In genomic region chr2:375270-375946, GRCh38 we compare ENCODE assay signal across 19 cellular contexts.
DNase-seq lines count a peak whose midpoint lies in the region; ATAC-seq, FAIRE-seq and TF ChIP-seq lines count a peak whose summit lies in the region.
"Had no signal": no experiment of that assay in that cellular context is flagged by ENCODE, and none has a peak within 500 bp of the region (broad histone marks: within the 10 kb centered on the region; RNA-seq: fewer than 3 reads in every experiment).

No MANE protein-coding gene starts in this region.

- DNase-seq in ascending aorta (ENCODE audit: low spot score in 2 of 2): no peak
- no peak for DNase-seq in frontal cortex (ENCODE audit: low spot score in 2 of 2)
- DNase-seq in midbrain (lab: John Stamatoyannopoulos, UW): peak; percentile 35
- peak in 1 of 2 donors; percentile 54 for DNase-seq in suprapubic skin (ENCODE audit: low spot score in 2 of 2)
- no peak for DNase-seq in MG63
- no peak for DNase-seq in RCC 7860 (ENCODE audit: low spot score)
- DNase-seq in islet precursor cell: no peak
- DNase-seq: AML-193; Calu3; CD4-positive, CD25-positive, alpha-beta regulatory T cell; DMS79 treated with DMSO at 0.1 percent for 48 hours; GM23248; NCI-H1092 treated with DMSO at 0.1 percent for 48 hours; NCI-H187; NCI-H446; PC-3 had no signal

- H3K27ac ChIP-seq in ascending aorta (peak overlapping the region; percentile 36 to 64), suprapubic skin (peak overlapping the region; percentile 63)
- H3K27ac ChIP-seq: GM23248 had no signal

- H3K27me3 ChIP-seq in ascending aorta: no peaks in the 10 kb centered on the region
- H3K27me3 ChIP-seq in suprapubic skin: no peaks in the 10 kb centered on the region
- H3K27me3 ChIP-seq in MG63: no peaks in the 10 kb centered on the region; the same call in 1 of the 2 replicates

- TF ChIP-seq POLR2A in suprapubic skin (IDR thresholded peaks at IDR 0.05): no peak

- 31% methylated on average over 8 of the region's 8 CpGs for WGBS in suprapubic skin

- H3K9me3 ChIP-seq in ascending aorta (peaks cover 8 to 21% of the 10 kb centered on the region in 2 donors), suprapubic skin (no peaks in the 10 kb centered on the region), MG63 (peaks cover 2% of the 10 kb centered on the region; the same call in 1 of the 2 replicates)

- H3K36me3 ChIP-seq in ascending aorta (no peaks in the 10 kb centered on the region), suprapubic skin (no peaks in the 10 kb centered on the region), MG63 (no peaks in the 10 kb centered on the region)

- TF ChIP-seq EP300 in suprapubic skin (IDR thresholded peaks at IDR 0.05): no peak

- TF ChIP-seq CTCF in ascending aorta (IDR thresholded peaks at IDR 0.05) (no peak), suprapubic skin (IDR thresholded peaks at IDR 0.05) (no peak)

- intact Hi-C loops in ascending aorta (cut with DNase I): no loop called here

- H3K4me1 ChIP-seq in ascending aorta (no peaks in the 10 kb centered on the region), suprapubic skin (peaks cover 10% of the 10 kb centered on the region)

- no peak for ATAC-seq in HG02970 (IDR thresholded peaks at IDR 0.05; ENCODE audit: low FRiP score, unreplicated experiment)
- ATAC-seq: HCT116, PC-3 had no signal

- peak overlapping the region; percentile 12 to 30 for H3K4me3 ChIP-seq in ascending aorta
- no peak overlapping the region for H3K4me3 ChIP-seq in suprapubic skin
- no peak overlapping the region for H3K4me3 ChIP-seq in MG63
- H3K4me3 ChIP-seq: GM23248 had no signal

- FAIRE-seq in frontal cortex (lab: Jason Lieb, UNC) (peak; percentile 31), RCC 7860 (lab: Jason Lieb, UNC) (no peak)
- FAIRE-seq: G401.6 had no signal

Comparison
In these comparisons a context has a peak if more than half of its experiments do, and no peak if none do; other contexts are left out.
1. H3K4me3 ChIP-seq: peak in ascending aorta (2 of 2); none in suprapubic skin (single experiment) and MG63 (single experiment).